Comparison of ENCODE assay signal across 1 cellular context in genomic region chr6:674956-675355, GRCh38.
TF ChIP-seq lines count a peak whose summit lies in the region.

No MANE protein-coding gene starts in this region.

TF ChIP-seq in H1, 55 proteins besides CTCF, POLR2A, EP300 and RAD21:
- TF ChIP-seq, protein P1, sequence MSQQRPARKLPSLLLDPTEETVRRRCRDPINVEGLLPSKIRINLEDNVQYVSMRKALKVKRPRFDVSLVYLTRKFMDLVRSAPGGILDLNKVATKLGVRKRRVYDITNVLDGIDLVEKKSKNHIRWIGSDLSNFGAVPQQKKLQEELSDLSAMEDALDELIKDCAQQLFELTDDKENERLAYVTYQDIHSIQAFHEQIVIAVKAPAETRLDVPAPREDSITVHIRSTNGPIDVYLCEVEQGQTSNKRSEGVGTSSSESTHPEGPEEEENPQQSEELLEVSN (IDR thresholded peaks at IDR 0.05) = peak; percentile 49; the same call in 1 of the 2 replicates
- TF ChIP-seq BRCA1 (IDR thresholded peaks at IDR 0.05; ENCODE audit: low read depth, low read length) (no peak), GABPA (IDR thresholded peaks at IDR 0.05; ENCODE audit: borderline replicate concordance, insufficient read depth, low read length) (no peak), POU5F1 (IDR thresholded peaks at IDR 0.05; ENCODE audit: low read depth, low read length) (no peak), FOSL1 (IDR thresholded peaks at IDR 0.05; ENCODE audit: insufficient read depth, low read depth, low read length) (no peak), CBX8 (IDR thresholded peaks at IDR 0.05; ENCODE audit: borderline replicate concordance, low read depth, low read length) (no peak), TAF1 (IDR thresholded peaks at IDR 0.05; ENCODE audit: low read depth, low read length) (no peak)
- TF ChIP-seq, protein P2, sequence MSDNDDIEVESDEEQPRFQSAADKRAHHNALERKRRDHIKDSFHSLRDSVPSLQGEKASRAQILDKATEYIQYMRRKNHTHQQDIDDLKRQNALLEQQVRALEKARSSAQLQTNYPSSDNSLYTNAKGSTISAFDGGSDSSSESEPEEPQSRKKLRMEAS (IDR thresholded peaks at IDR 0.05) = peak; percentile 48
